In genomic region chr14:61120576-61120975, GRCh38 we compare ENCODE assay signal across 18 cellular contexts.
DNase-seq lines count a peak whose midpoint lies in the region; ATAC-seq, FAIRE-seq and TF ChIP-seq lines count a peak whose summit lies in the region.
"Had no signal": no experiment of that assay in that cellular context is flagged by ENCODE, and none has a peak within 500 bp of the region (broad histone marks: within the 10 kb centered on the region; RNA-seq: fewer than 3 reads in every experiment).

No MANE protein-coding gene starts in this region.

- peak overlapping the region; percentile 38 for H3K4me2 ChIP-seq in skeletal muscle satellite cell (ENCODE audit: low read length)
- H3K4me2 ChIP-seq: smooth muscle cell had no signal

- POLR2A ChIA-PET in activated CD4-positive, alpha-beta memory T cell treated with anti-CD3 and anti-CD28 coated beads, Interleukin-2, amount 10 ng/mL, durations not matched to agents 7 days and 5 days (lab: Charles Lee), result interaction anchor here (1.0 to 1.6 kb wide), 2 partner anchors 11 to 17 kb away, joined by 4 read pairs; no protein-coding TSS in a partner anchor

- H3K4me1 Mint-ChIP-seq in activated CD8-positive, alpha-beta memory T cell treated with anti-CD3 and anti-CD28 coated beads, Interleukin-2, amount 10 ng/mL, durations not matched to agents 7 days and 5 days, result peaks cover 18% of the 10 kb centered on the region
- H3K4me1 Mint-ChIP-seq in activated CD4-positive, alpha-beta memory T cell treated with anti-CD3 and anti-CD28 coated beads, Interleukin-2, amount 10 ng/mL, durations not matched to agents 7 days and 5 days, result peaks cover 20% of the 10 kb centered on the region
- H3K4me1 Mint-ChIP-seq: activated naive CD4-positive, alpha-beta T cell treated with anti-CD3 and anti-CD28 coated beads, Interleukin-2, amount 50 U/mL, for 24 hours had no signal

- H3K36me3 ChIP-seq in skeletal muscle satellite cell (ENCODE audit: insufficient read depth, low read length), result no peaks in the 10 kb centered on the region
- H3K36me3 ChIP-seq: esophagus muscularis mucosa, heart right ventricle, SJCRH30, upper lobe of right lung had no signal

- H3K27ac Mint-ChIP-seq in activated CD8-positive, alpha-beta memory T cell treated with anti-CD3 and anti-CD28 coated beads, Interleukin-2, amount 10 ng/mL, durations not matched to agents 7 days and 5 days, result peak overlapping the region; percentile 74
- H3K27ac Mint-ChIP-seq in activated CD4-positive, alpha-beta memory T cell treated with anti-CD3 and anti-CD28 coated beads, Interleukin-2, amount 10 ng/mL, durations not matched to agents 7 days and 5 days, result peak overlapping the region; percentile 75
- H3K27ac Mint-ChIP-seq: activated naive CD4-positive, alpha-beta T cell treated with anti-CD3 and anti-CD28 coated beads, Interleukin-2, amount 50 U/mL, for 24 hours had no signal

- H3K36me3 Mint-ChIP-seq in activated CD8-positive, alpha-beta memory T cell treated with anti-CD3 and anti-CD28 coated beads, Interleukin-2, amount 10 ng/mL, durations not matched to agents 7 days and 5 days, result peaks cover 11% of the 10 kb centered on the region
- peaks cover 7% of the 10 kb centered on the region for H3K36me3 Mint-ChIP-seq in activated CD4-positive, alpha-beta memory T cell treated with anti-CD3 and anti-CD28 coated beads, Interleukin-2, amount 10 ng/mL, durations not matched to agents 7 days and 5 days (ENCODE audit: low read depth)
- H3K36me3 Mint-ChIP-seq: activated naive CD4-positive, alpha-beta T cell treated with anti-CD3 and anti-CD28 coated beads, Interleukin-2, amount 50 U/mL, for 24 hours had no signal

- DNase-seq in activated CD8-positive, alpha-beta memory T cell treated with anti-CD3 and anti-CD28 coated beads, Interleukin-2, amount 10 ng/mL, durations not matched to agents 7 days and 5 days, result peak; percentile 59
- no peak for DNase-seq in activated CD8-positive, alpha-beta memory T cell treated with anti-CD3 and anti-CD28 coated beads, Interleukin-2, amount 50 U/mL, for 4 hours
- DNase-seq in H54 (ENCODE audit: insufficient read length, low spot score), result no peak
- peak; percentile 48 for DNase-seq in activated CD4-positive, alpha-beta memory T cell treated with anti-CD3 and anti-CD28 coated beads, Interleukin-2, amount 10 ng/mL, durations not matched to agents 7 days and 5 days
- DNase-seq in NCI-H1105 treated with DMSO at 0.1 percent for 48 hours (lab: John Stamatoyannopoulos, UW), result no peak
- no peak for DNase-seq in D341Med (ENCODE audit: low spot score)
- DNase-seq in NAMALWA (ENCODE audit: low spot score), result no peak
- DNase-seq: heart right ventricle; NCI-H187 treated with DMSO at 0.1 percent for 48 hours; SJCRH30; stimulated activated naive CD8-positive, alpha-beta T cell treated with anti-CD3 and anti-CD28 coated beads, Interleukin-15, Interleukin-2, amounts not matched to agents 100 U/mL and 50 U/mL, for 24 hours; T-helper 9 cell; upper lobe of right lung had no signal

- CTCF ChIA-PET in activated CD8-positive, alpha-beta memory T cell treated with anti-CD3 and anti-CD28 coated beads, Interleukin-2, amount 10 ng/mL, durations not matched to agents 7 days and 5 days (lab: Charles Lee), result no interaction called here
- CTCF ChIA-PET in activated CD4-positive, alpha-beta memory T cell treated with anti-CD3 and anti-CD28 coated beads, Interleukin-2, amount 10 ng/mL, durations not matched to agents 7 days and 5 days (lab: Charles Lee), result no interaction called here

- no peaks in the 10 kb centered on the region for H3K9me3 ChIP-seq in skeletal muscle satellite cell (replicated peaks; ENCODE audit: low read length)
- H3K9me3 ChIP-seq: esophagus muscularis mucosa, heart right ventricle, SJCRH30, upper lobe of right lung had no signal

- no peaks in the 10 kb centered on the region for H3K27me3 ChIP-seq in skeletal muscle satellite cell (ENCODE audit: control insufficient read depth, insufficient read depth, low read length)
- H3K27me3 ChIP-seq: esophagus muscularis mucosa, heart right ventricle, SJCRH30, upper lobe of right lung had no signal

- no peak for TF ChIP-seq POLR2A in H54 (IDR thresholded peaks at IDR 0.05; ENCODE audit: low read depth, low read length)

- no peak overlapping the region for H3K9ac ChIP-seq in skeletal muscle satellite cell (ENCODE audit: low read depth, low read length)
- H3K9ac ChIP-seq: parathyroid adenoma had no signal

- ATAC-seq in activated CD8-positive, alpha-beta memory T cell treated with anti-CD3 and anti-CD28 coated beads, Interleukin-2, amount 10 ng/mL, durations not matched to agents 7 days and 5 days, result peak; percentile 67
- ATAC-seq: heart right ventricle; stimulated activated naive CD8-positive, alpha-beta T cell treated with anti-CD3 and anti-CD28 coated beads, Interleukin-15, Interleukin-2, amounts not matched to agents 100 U/mL and 50 U/mL, for 24 hours had no signal

- H3K27me3 Mint-ChIP-seq in activated CD8-positive, alpha-beta memory T cell treated with anti-CD3 and anti-CD28 coated beads, Interleukin-2, amount 10 ng/mL, durations not matched to agents 7 days and 5 days, result peaks cover 2% of the 10 kb centered on the region
- no peaks in the 10 kb centered on the region for H3K27me3 Mint-ChIP-seq in activated CD4-positive, alpha-beta memory T cell treated with anti-CD3 and anti-CD28 coated beads, Interleukin-2, amount 10 ng/mL, durations not matched to agents 7 days and 5 days

- H3K4me1 ChIP-seq in skeletal muscle satellite cell (ENCODE audit: control insufficient read depth, insufficient read depth, low read length), result peaks cover 13% of the 10 kb centered on the region

- peak overlapping the region; percentile 6 for H3K4me3 ChIP-seq in skeletal muscle satellite cell (ENCODE audit: low read length)
- H3K4me3 ChIP-seq: esophagus muscularis mucosa, heart right ventricle, SJCRH30, smooth muscle cell, upper lobe of right lung had no signal

- FAIRE-seq in H54 (lab: Jason Lieb, UNC), result peak; percentile 43

- peaks cover 2% of the 10 kb centered on the region for H3K9me3 Mint-ChIP-seq in activated CD8-positive, alpha-beta memory T cell treated with anti-CD3 and anti-CD28 coated beads, Interleukin-2, amount 10 ng/mL, durations not matched to agents 7 days and 5 days (ENCODE audit: low read depth)
- H3K9me3 Mint-ChIP-seq in activated CD4-positive, alpha-beta memory T cell treated with anti-CD3 and anti-CD28 coated beads, Interleukin-2, amount 10 ng/mL, durations not matched to agents 7 days and 5 days, result peaks cover 9% of the 10 kb centered on the region
- H3K9me3 Mint-ChIP-seq: activated naive CD4-positive, alpha-beta T cell treated with anti-CD3 and anti-CD28 coated beads, Interleukin-2, amount 50 U/mL, for 24 hours had no signal

- H3K4me3 Mint-ChIP-seq in activated CD8-positive, alpha-beta memory T cell treated with anti-CD3 and anti-CD28 coated beads, Interleukin-2, amount 10 ng/mL, durations not matched to agents 7 days and 5 days, result peak overlapping the region; percentile 61
- H3K4me3 Mint-ChIP-seq in activated CD4-positive, alpha-beta memory T cell treated with anti-CD3 and anti-CD28 coated beads, Interleukin-2, amount 10 ng/mL, durations not matched to agents 7 days and 5 days, result peak overlapping the region; percentile 64
- H3K4me3 Mint-ChIP-seq: activated naive CD4-positive, alpha-beta T cell treated with anti-CD3 and anti-CD28 coated beads, Interleukin-2, amount 50 U/mL, for 24 hours had no signal

Comparison
In these comparisons a context has a peak if more than half of its experiments do, and no peak if none do; other contexts are left out.
1. DNase-seq: peak in activated CD8-positive, alpha-beta memory T cell treated with anti-CD3 and anti-CD28 coated beads, Interleukin-2, amount 10 ng/mL, durations not matched to agents 7 days and 5 days (single experiment) and activated CD4-positive, alpha-beta memory T cell treated with anti-CD3 and anti-CD28 coated beads, Interleukin-2, amount 10 ng/mL, durations not matched to agents 7 days and 5 days (single experiment); none in activated CD8-positive, alpha-beta memory T cell treated with anti-CD3 and anti-CD28 coated beads, Interleukin-2, amount 50 U/mL, for 4 hours (single experiment), H54 (single experiment), NCI-H1105 treated with DMSO at 0.1 percent for 48 hours (single experiment), D341Med (single experiment) and NAMALWA (single experiment).